Comparison of ENCODE assay signal across 24 cellular contexts in the genomic region with DNA sequence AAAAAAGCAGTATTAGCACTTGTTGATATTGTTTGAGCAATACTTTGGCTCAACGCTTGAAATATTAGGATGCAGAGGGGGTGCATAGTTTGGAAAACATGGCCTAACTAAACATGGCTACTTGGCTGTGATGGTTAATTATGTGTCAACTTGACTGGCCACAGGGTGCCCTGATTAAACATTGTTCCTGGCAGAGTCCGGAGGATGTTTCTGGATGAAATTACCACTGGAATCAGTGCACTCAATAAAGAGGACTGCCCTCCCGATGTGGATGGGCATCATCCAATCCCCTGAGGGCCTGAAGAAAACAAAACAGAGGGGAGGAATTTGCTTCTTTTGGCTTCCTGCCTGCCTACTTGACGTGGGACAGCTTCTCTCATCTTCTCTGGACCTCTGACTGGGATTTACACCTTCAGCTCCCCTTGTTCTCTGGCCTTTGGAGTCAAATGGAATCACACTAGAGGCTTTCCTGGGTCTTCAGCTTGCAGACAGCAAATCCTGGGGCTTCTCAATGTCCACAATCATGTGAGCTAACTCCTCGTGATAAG.
"Had no signal": no experiment of that assay in that cellular context is flagged by ENCODE, and none has a peak within 500 bp of the region (broad histone marks: within the 10 kb centered on the region; RNA-seq: fewer than 3 reads in every experiment).

No MANE protein-coding gene starts in this region.

- H3K27me3 Mint-ChIP-seq: naive thymus-derived CD8-positive, alpha-beta T cell; stimulated activated naive CD8-positive, alpha-beta T cell treated with anti-CD3 and anti-CD28 coated beads, Interleukin-15, Interleukin-2, amounts not matched to agents 100 ng/mL and 50 ng/mL, for 24 hours had no signal

- H3K27ac Mint-ChIP-seq: immature natural killer cell; naive thymus-derived CD8-positive, alpha-beta T cell; nephron progenitor cell; stimulated activated naive B cell treated with anti-CD40 and anti-IgM and Interleukin-4, amounts not matched to agents 10 μg/mL and 1 μg/mL and 100 μg/mL, for 72 hours; stimulated activated naive CD8-positive, alpha-beta T cell treated with anti-CD3 and anti-CD28 coated beads, Interleukin-15, Interleukin-2, amounts not matched to agents 100 ng/mL and 50 ng/mL, for 24 hours had no signal

- DNase-seq: dermis blood vessel endothelial cell; effector memory CD4-positive, alpha-beta T cell; foreskin melanocyte; glutamatergic neuron; heart right ventricle; hippocampal formation; immature natural killer cell; islet precursor cell; kidney glomerular epithelial cell; left colon; left ventricle myocardium superior; lower lobe of right lung; naive thymus-derived CD8-positive, alpha-beta T cell; nephron progenitor cell; nucleus accumbens; ovary; posterior cingulate gyrus; psoas muscle; right cardiac atrium; stimulated activated CD4-positive, alpha-beta T cell treated with anti-CD3 and anti-CD28 coated beads, Interleukin-15, amount 100 ng/mL, for 24 hours; stimulated activated CD4-positive, alpha-beta T cell treated with anti-CD3 and anti-CD28 coated beads, Interleukin-2, amount 100 ng/mL, for 48 hours; stimulated activated naive B cell treated with anti-CD40 and anti-IgM and Interleukin-4, amounts not matched to agents 10 μg/mL and 1 μg/mL and 100 μg/mL, for 72 hours; upper lobe of left lung had no signal

- H3K4me1 Mint-ChIP-seq: immature natural killer cell; naive thymus-derived CD8-positive, alpha-beta T cell; stimulated activated naive B cell treated with anti-CD40 and anti-IgM and Interleukin-4, amounts not matched to agents 10 μg/mL and 1 μg/mL and 100 μg/mL, for 72 hours had no signal

- H3K4me3 Mint-ChIP-seq: immature natural killer cell; naive thymus-derived CD8-positive, alpha-beta T cell; nephron progenitor cell; stimulated activated naive B cell treated with anti-CD40 and anti-IgM and Interleukin-4, amounts not matched to agents 10 μg/mL and 1 μg/mL and 100 μg/mL, for 72 hours; stimulated activated naive CD8-positive, alpha-beta T cell treated with anti-CD3 and anti-CD28 coated beads, Interleukin-15, Interleukin-2, amounts not matched to agents 100 ng/mL and 50 ng/mL, for 24 hours had no signal

- ATAC-seq: heart right ventricle; left colon; left ventricle myocardium superior; lower lobe of right lung; naive thymus-derived CD8-positive, alpha-beta T cell; psoas muscle; right cardiac atrium; stimulated activated naive B cell treated with anti-CD40 and anti-IgM and Interleukin-4, amounts not matched to agents 10 μg/mL and 1 μg/mL and 100 μg/mL, for 72 hours had no signal
